In the genomic region with DNA sequence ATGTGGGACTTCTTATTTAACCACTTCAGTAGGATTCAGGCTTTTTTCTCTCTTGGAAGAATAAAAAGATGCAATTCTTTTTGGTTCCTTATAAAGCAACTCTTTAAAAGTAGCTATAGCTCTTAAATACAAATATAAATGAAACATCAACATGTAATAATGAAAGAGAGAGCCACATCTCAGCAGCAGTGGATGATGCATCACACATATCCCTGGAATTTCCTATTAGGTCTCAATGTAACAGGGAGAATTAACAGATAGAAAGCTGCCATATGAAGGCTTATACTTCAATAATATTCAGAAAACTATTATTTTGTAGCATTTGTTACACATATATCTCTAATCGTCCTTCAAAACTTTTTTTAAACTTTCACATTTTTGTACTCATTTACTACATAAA, we compare ENCODE assay signal across 27 cellular contexts.
"Had no signal": no experiment of that assay in that cellular context is flagged by ENCODE, and none has a peak within 500 bp of the region (broad histone marks: within the 10 kb centered on the region; RNA-seq: fewer than 3 reads in every experiment).

No MANE protein-coding gene starts in this region.

- H3K4me3 ChIP-seq: colonic mucosa, coronary artery, dorsolateral prefrontal cortex, esophagus muscularis mucosa, esophagus squamous epithelium, gastrocnemius medialis, gastroesophageal sphincter, heart left ventricle, heart right ventricle, hepatocyte had no signal

- H3K27ac ChIP-seq: colonic mucosa, coronary artery, dorsolateral prefrontal cortex, epithelial cell of prostate, esophagus muscularis mucosa, esophagus squamous epithelium, foreskin keratinocyte, gastrocnemius medialis, gastroesophageal sphincter, heart left ventricle, heart right ventricle, hepatocyte had no signal

- H3K79me2 ChIP-seq: hepatocyte had no signal

- H3K36me3 ChIP-seq: colonic mucosa, esophagus muscularis mucosa, esophagus squamous epithelium, gastrocnemius medialis, gastroesophageal sphincter, heart left ventricle, heart right ventricle had no signal

- FAIRE-seq: endometrium, endothelial cell of umbilical vein, frontal cortex had no signal

- DNase-seq: colonic mucosa; cortex of kidney; dermis blood vessel endothelial cell; dorsolateral prefrontal cortex; effector CD4-positive, alpha-beta T cell; effector CD8-positive, alpha-beta T cell; effector memory CD4-positive, alpha-beta T cell; effector memory CD8-positive, alpha-beta T cell; endodermal cell; erythroblast; esophagus squamous epithelium; foreskin keratinocyte; foreskin melanocyte; gastrocnemius medialis; glutamatergic neuron; head of caudate nucleus; heart left ventricle; heart right ventricle had no signal

- ATAC-seq: effector memory CD8-positive, alpha-beta T cell; esophagus mucosa; foreskin keratinocyte; gastrocnemius medialis; gastroesophageal sphincter; heart left ventricle; heart right ventricle had no signal

- H3K27me3 ChIP-seq: colonic mucosa, dorsolateral prefrontal cortex, esophagus muscularis mucosa, esophagus squamous epithelium, foreskin keratinocyte, gastrocnemius medialis, gastroesophageal sphincter, heart left ventricle, heart right ventricle, hepatocyte had no signal

- H2AFZ ChIP-seq: hepatocyte had no signal

- H3K4me2 ChIP-seq: hepatocyte had no signal

- H3K9me3 ChIP-seq: colonic mucosa, esophagus muscularis mucosa, esophagus squamous epithelium, gastrocnemius medialis, gastroesophageal sphincter, heart left ventricle, heart right ventricle had no signal

- H3K4me1 ChIP-seq: colonic mucosa, esophagus muscularis mucosa, esophagus squamous epithelium, foreskin keratinocyte, gastrocnemius medialis, gastroesophageal sphincter, heart left ventricle, heart right ventricle had no signal
